ENCODE assay signal across 1 cellular context in genomic region chr16:66934138-66934838, GRCh38.
TF ChIP-seq lines count a peak whose summit lies in the region.

Gene CIAO2B, minus strand, starts transcription at chr16:66934402. Its CDS starts 38 bp downstream, at chr16:66934364.

TF ChIP-seq in HepG2, 621 proteins besides CTCF, POLR2A, EP300 and RAD21 (continued from another document and continues in another):
- no peak for TF ChIP-seq SKIL (CRISPR knock-in tag; IDR thresholded peaks at IDR 0.05; ENCODE audit: borderline replicate concordance)
- TF ChIP-seq PATZ1 (CRISPR knock-in tag; IDR thresholded peaks at IDR 0.05), result peak; percentile 57; the same call in 1 of the 2 replicates
- TF ChIP-seq RORA (CRISPR knock-in tag; IDR thresholded peaks at IDR 0.05), result no peak
- TF ChIP-seq THAP7 (CRISPR knock-in tag; IDR thresholded peaks at IDR 0.05), result peak; percentile 93
- peak; percentile 87 for TF ChIP-seq ZMYM3 (CRISPR knock-in tag; IDR thresholded peaks at IDR 0.05)
- TF ChIP-seq ZBTB49 (CRISPR knock-in tag; IDR thresholded peaks at IDR 0.05; ENCODE audit: borderline replicate concordance), result peak; percentile 11; the same call in 1 of the 2 replicates
- TF ChIP-seq HNF1A (IDR thresholded peaks at IDR 0.05; ENCODE audit: low read depth), result no peak
- peak; percentile 80; the same call in 1 of the 2 replicates for TF ChIP-seq HNF1A (CRISPR knock-in tag; IDR thresholded peaks at IDR 0.05; ENCODE audit: borderline replicate concordance)
- TF ChIP-seq XBP1 (CRISPR knock-in tag; IDR thresholded peaks at IDR 0.05), result no peak
- TF ChIP-seq PRPF4 (IDR thresholded peaks at IDR 0.05; ENCODE audit: low read depth, low read length, poor library complexity, severe bottlenecking), result no peak
- TF ChIP-seq ZNF354B (CRISPR knock-in tag; IDR thresholded peaks at IDR 0.05), result no peak; the same call in 1 of the 2 replicates
- peak; percentile 88 for TF ChIP-seq ZNF558 (CRISPR knock-in tag; IDR thresholded peaks at IDR 0.05; ENCODE audit: borderline replicate concordance)
- TF ChIP-seq ZKSCAN8 (CRISPR knock-in tag; IDR thresholded peaks at IDR 0.05; ENCODE audit: borderline replicate concordance), result peak; percentile 85; the same call in 1 of the 2 replicates
- no peak; the same call in 1 of the 2 replicates for TF ChIP-seq ZKSCAN5 (CRISPR knock-in tag; IDR thresholded peaks at IDR 0.05)
- peak; percentile 97 for TF ChIP-seq ZFP90 (CRISPR knock-in tag; IDR thresholded peaks at IDR 0.05; ENCODE audit: borderline replicate concordance)
- peak; percentile 95 for TF ChIP-seq BRCA1 (CRISPR knock-in tag; IDR thresholded peaks at IDR 0.05)
- TF ChIP-seq PHF5A (CRISPR knock-in tag; IDR thresholded peaks at IDR 0.05; ENCODE audit: low read depth, unreplicated experiment), result peak; percentile 75
- TF ChIP-seq NCOA5 (CRISPR knock-in tag; IDR thresholded peaks at IDR 0.05), result no peak; the same call in 1 of the 2 replicates
- peak; percentile 52; the same call in 1 of the 2 replicates for TF ChIP-seq JUND (CRISPR knock-in tag; IDR thresholded peaks at IDR 0.05)
- TF ChIP-seq NR0B2 (CRISPR knock-in tag; IDR thresholded peaks at IDR 0.05), result peak; percentile 92
- TF ChIP-seq ARNT2 (CRISPR knock-in tag; IDR thresholded peaks at IDR 0.05; ENCODE audit: low read depth), result peak; percentile 96
- no peak for TF ChIP-seq ZNF775 (CRISPR knock-in tag; IDR thresholded peaks at IDR 0.05; ENCODE audit: borderline replicate concordance)
- TF ChIP-seq ZNF253 (CRISPR knock-in tag; IDR thresholded peaks at IDR 0.05; ENCODE audit: borderline replicate concordance), result peak; percentile 47; the same call in 1 of the 2 replicates
- TF ChIP-seq FOXC1 (CRISPR knock-in tag; IDR thresholded peaks at IDR 0.05; ENCODE audit: borderline replicate concordance), result peak; percentile 85; the same call in 1 of the 2 replicates
- peak; percentile 97 for TF ChIP-seq ZMAT3 (CRISPR knock-in tag; conservative IDR thresholded peaks at IDR 0.05)
- no peak for TF ChIP-seq HMG20A (CRISPR knock-in tag; IDR thresholded peaks at IDR 0.05; ENCODE audit: borderline replicate concordance)
- peak; percentile 97; the same call in 1 of the 2 replicates for TF ChIP-seq BRD4 (CRISPR knock-in tag; IDR thresholded peaks at IDR 0.05)
- no peak for TF ChIP-seq GMEB2 (CRISPR knock-in tag; IDR thresholded peaks at IDR 0.05; ENCODE audit: low read depth)
- no peak for TF ChIP-seq TBP (CRISPR knock-in tag; IDR thresholded peaks at IDR 0.05)
- peak; percentile 78 for TF ChIP-seq SP2 (CRISPR knock-in tag; IDR thresholded peaks at IDR 0.05)
- TF ChIP-seq CEBPB (IDR thresholded peaks at IDR 0.05; ENCODE audit: borderline replicate concordance, low read depth, low read length), result no peak
- TF ChIP-seq ZNF510 (CRISPR knock-in tag; IDR thresholded peaks at IDR 0.05; ENCODE audit: low read depth), result peak; percentile 86; the same call in 1 of the 2 replicates
- peak; percentile 13; the same call in 1 of the 2 replicates for TF ChIP-seq IRX3 (CRISPR knock-in tag; IDR thresholded peaks at IDR 0.05; ENCODE audit: borderline replicate concordance, low read depth)
- peak; percentile 53 for TF ChIP-seq U2AF1 (optimal IDR thresholded peaks at IDR 0.05; ENCODE audit: low read depth, low read length)
- TF ChIP-seq MED8 (CRISPR knock-in tag; IDR thresholded peaks at IDR 0.05; ENCODE audit: insufficient replicate concordance), result peak; percentile 93
- peak; percentile 80 for TF ChIP-seq ZNF232 (CRISPR knock-in tag; IDR thresholded peaks at IDR 0.05; ENCODE audit: borderline replicate concordance)
- 0 out of 2 replicates have a peak, but pooled peaks have one; percentile 19 for TF ChIP-seq CSRNP1 (CRISPR knock-in tag; IDR thresholded peaks at IDR 0.05)
- TF ChIP-seq ZNF788 (CRISPR knock-in tag; IDR thresholded peaks at IDR 0.05; ENCODE audit: borderline replicate concordance), result peak; percentile 89; the same call in 1 of the 2 replicates
- TF ChIP-seq IKZF1 (IDR thresholded peaks at IDR 0.05), result no peak
- peak; percentile 95 for TF ChIP-seq CBFB (CRISPR knock-in tag; IDR thresholded peaks at IDR 0.05)
- 0 out of 2 replicates have a peak, but pooled peaks have one; percentile 49 for TF ChIP-seq ZFP82 (CRISPR knock-in tag; IDR thresholded peaks at IDR 0.05; ENCODE audit: borderline replicate concordance)
- TF ChIP-seq SNAPC2 (CRISPR knock-in tag; IDR thresholded peaks at IDR 0.05), result no peak
- peak; percentile 97 for TF ChIP-seq KMT2A (CRISPR knock-in tag; IDR thresholded peaks at IDR 0.05)
- TF ChIP-seq GFI1 (CRISPR knock-in tag; IDR thresholded peaks at IDR 0.05; ENCODE audit: borderline replicate concordance), result peak; percentile 79
- TF ChIP-seq TMF1 (CRISPR knock-in tag; IDR thresholded peaks at IDR 0.05; ENCODE audit: low read depth), result no peak; the same call in 1 of the 2 replicates
- no peak for TF ChIP-seq SUZ12 (IDR thresholded peaks at IDR 0.05; ENCODE audit: low read depth, low read length)
- peak; percentile 71 for TF ChIP-seq ZNF777 (CRISPR knock-in tag; IDR thresholded peaks at IDR 0.05)
- no peak for TF ChIP-seq NFATC3 (CRISPR knock-in tag; IDR thresholded peaks at IDR 0.05)
- TF ChIP-seq ZNF20 (CRISPR knock-in tag; IDR thresholded peaks at IDR 0.05), result peak; percentile 76; the same call in 1 of the 2 replicates
- TF ChIP-seq PBX2 (CRISPR knock-in tag; IDR thresholded peaks at IDR 0.05), result 0 out of 2 replicates have a peak, but pooled peaks have one; percentile 14
- peak; percentile 98 for TF ChIP-seq KLF6 (CRISPR knock-in tag; IDR thresholded peaks at IDR 0.05)
